Comparison of ENCODE assay signal across 16 cellular contexts in the genomic region with DNA sequence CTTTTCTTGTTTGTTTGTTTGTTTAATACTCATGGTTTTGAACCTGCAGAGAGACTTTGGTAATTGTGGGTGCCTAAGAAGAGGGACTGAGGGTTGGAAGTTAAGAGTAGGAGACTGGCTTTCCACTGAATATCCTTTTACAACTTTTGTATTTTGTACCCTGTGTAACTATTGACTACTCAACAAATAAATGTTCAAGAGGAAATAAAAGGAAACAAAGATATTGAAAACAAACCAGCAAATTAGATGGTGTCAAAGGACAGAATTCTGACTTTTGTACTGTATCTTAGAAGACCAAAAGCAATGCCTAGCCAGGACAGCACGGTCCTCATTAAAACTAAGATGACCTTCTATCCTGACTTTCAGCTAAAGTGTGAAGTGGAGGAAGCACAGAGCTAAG.
"Had no signal": no experiment of that assay in that cellular context is flagged by ENCODE, and none has a peak within 500 bp of the region (broad histone marks: within the 10 kb centered on the region; RNA-seq: fewer than 3 reads in every experiment).

No MANE protein-coding gene starts in this region.

- H3K27ac ChIP-seq: psoas muscle, right lobe of liver, spleen, tibial nerve had no signal

- H3K4me1 ChIP-seq: right lobe of liver, spleen, tibial nerve had no signal

- H3K9me3 ChIP-seq: psoas muscle, right lobe of liver, spleen, tibial nerve had no signal

- ATAC-seq: effector memory CD8-positive, alpha-beta T cell; naive thymus-derived CD4-positive, alpha-beta T cell; stimulated activated memory B cell treated with anti-CD40 and anti-IgM and Interleukin-4, amounts not matched to agents 10 μg/mL and 1 μg/mL and 100 μg/mL, for 72 hours had no signal

- DNase-seq: effector memory CD8-positive, alpha-beta T cell; foreskin melanocyte; head of caudate nucleus; hypothalamus; islet precursor cell; naive thymus-derived CD4-positive, alpha-beta T cell; nephron progenitor cell; psoas muscle; retina; right lobe of liver; spleen; stimulated activated CD4-positive, alpha-beta T cell treated with anti-CD3 and anti-CD28 coated beads, Interleukin-15, amount 100 ng/mL, for 24 hours; stimulated activated CD4-positive, alpha-beta T cell treated with anti-CD3 and anti-CD28 coated beads, Interleukin-1b, Interleukin-23, amount 100 ng/mL, for 48 hours; stimulated activated CD4-positive, alpha-beta T cell treated with anti-CD3 and anti-CD28 coated beads, Interleukin-4, amount 100 ng/mL, for 24 hours had no signal

- H3K4me3 ChIP-seq: psoas muscle, right lobe of liver, spleen, tibial nerve had no signal

- H3K27me3 ChIP-seq: right lobe of liver, spleen, tibial nerve had no signal

- H3K36me3 ChIP-seq: right lobe of liver, spleen, tibial nerve had no signal
